ENCODE assay signal across 9 cellular contexts in genomic region chr1:81670286-81670685, GRCh38.
A peak's percentile ranks its signal among the peaks of the same experiment; 100 is the strongest.
DNase-seq lines count a peak whose midpoint lies in the region; ATAC-seq and TF ChIP-seq lines count a peak whose summit lies in the region.
"Had no signal": no experiment of that assay in that cellular context is flagged by ENCODE, and none has a peak within 500 bp of the region (broad histone marks: within the 10 kb centered on the region; RNA-seq: fewer than 3 reads in every experiment).

No MANE protein-coding gene starts in this region.

- H3K9me3 Mint-ChIP-seq in activated CD8-positive, alpha-beta T cell treated with anti-CD3 and anti-CD28 coated beads, Interleukin-2, amount 10 ng/mL, durations not matched to agents 7 days and 5 days (ENCODE audit: insufficient read depth): no peaks in the 10 kb centered on the region

- H3K9me3 ChIP-seq in mammary epithelial cell (replicated peaks; ENCODE audit: insufficient read depth, low read length) (no peaks in the 10 kb centered on the region), aorta (ENCODE audit: control insufficient read depth, low read length) (no peaks in the 10 kb centered on the region)

- H3K36me3 ChIP-seq in mammary epithelial cell (ENCODE audit: insufficient read depth, low read length) (no peaks in the 10 kb centered on the region), aorta (ENCODE audit: control insufficient read depth in 1 of 2, insufficient read depth in 2 of 2, low read length in 1 of 2) (no peaks in the 10 kb centered on the region)

- H3K27me3 ChIP-seq in mammary epithelial cell (ENCODE audit: insufficient read depth, low read length): no peaks in the 10 kb centered on the region
- no peaks in the 10 kb centered on the region for H3K27me3 ChIP-seq in aorta (ENCODE audit: control insufficient read depth in 1 of 2, insufficient read depth in 2 of 2, low read length in 1 of 2)

- H3K27ac ChIP-seq in mammary epithelial cell (ENCODE audit: insufficient read depth, low read depth, low read length): no peak overlapping the region
- no peak overlapping the region for H3K27ac ChIP-seq in aorta (ENCODE audit: low read depth in 1 of 2, low read length in 2 of 2)

- H3K4me3 Mint-ChIP-seq in activated CD8-positive, alpha-beta T cell treated with anti-CD3 and anti-CD28 coated beads, Interleukin-2, amount 10 ng/mL, durations not matched to agents 7 days and 5 days: no peak overlapping the region
- H3K4me3 Mint-ChIP-seq: CD4-positive, alpha-beta T cell had no signal

- H3K4me3 ChIP-seq in mammary epithelial cell (replicated peaks in 1 of 3; ENCODE audit: insufficient read depth in 1 of 3, low read depth in 2 of 3, low read length in 3 of 3): no peak overlapping the region
- no peak overlapping the region for H3K4me3 ChIP-seq in aorta (ENCODE audit: low read length in 2 of 2)

- H3K4me2 ChIP-seq in mammary epithelial cell (ENCODE audit: insufficient read depth, low read depth, low read length): no peak overlapping the region

- in situ Hi-C loops in mammary epithelial cell (cut with MboI; ENCODE audit: low sequenced_read_pairs in 2 of 2): no loop called here

- H3K4me1 ChIP-seq in mammary epithelial cell (ENCODE audit: insufficient read depth, low read length): no peaks in the 10 kb centered on the region
- H3K4me1 ChIP-seq in aorta (ENCODE audit: control insufficient read depth in 1 of 2, insufficient read depth in 2 of 2, low read length in 2 of 2): no peaks in the 10 kb centered on the region

- H2AFZ ChIP-seq in mammary epithelial cell (ENCODE audit: low read depth, low read length): peak overlapping the region; percentile 64

- no peaks in the 10 kb centered on the region for H4K20me1 ChIP-seq in mammary epithelial cell (ENCODE audit: insufficient read depth, low read length)

- intact Hi-C loops in mammary epithelial cell (cut with micrococcal nuclease): no loop called here
- intact Hi-C loops in aorta (cut with DNase I): no loop called here

- no peaks in the 10 kb centered on the region for H3K4me1 Mint-ChIP-seq in activated CD8-positive, alpha-beta T cell treated with anti-CD3 and anti-CD28 coated beads, Interleukin-2, amount 10 ng/mL, durations not matched to agents 7 days and 5 days (ENCODE audit: low read depth)

- WGBS in mammary epithelial cell (ENCODE audit: low coverage, missing lambda C conversion rate): 54% methylated on average over 4 of the region's 6 CpGs
- 16 to 17% methylated on average over 6 of the region's 6 CpGs for WGBS in aorta, 2 donors

- no peak for TF ChIP-seq CTCF in mammary epithelial cell (conservative IDR thresholded peaks at IDR 0.05 in 1 of 2, IDR thresholded peaks at IDR 0.05 in 1 of 2; ENCODE audit: extremely low read depth in 1 of 2, insufficient read depth in 1 of 2, low read depth in 1 of 2, low read length in 2 of 2)
- TF ChIP-seq CTCF in GM20000 (IDR thresholded peaks at IDR 0.05; ENCODE audit: extremely low read depth, missing control alignments): no peak

- H3K36me3 Mint-ChIP-seq in activated CD8-positive, alpha-beta T cell treated with anti-CD3 and anti-CD28 coated beads, Interleukin-2, amount 10 ng/mL, durations not matched to agents 7 days and 5 days (ENCODE audit: low read depth): no peaks in the 10 kb centered on the region

- POLR2A ChIA-PET in activated CD8-positive, alpha-beta T cell treated with anti-CD3 and anti-CD28 coated beads, Interleukin-2, amount 10 ng/mL, durations not matched to agents 7 days and 5 days (lab: Charles Lee): no interaction called here

- DNase-seq in SHP77 (lab: John Stamatoyannopoulos, UW) (peak; percentile 33 to 52), SHP77 treated with DMSO at 0.1 percent for 48 hours (lab: John Stamatoyannopoulos, UW) (no peak), mammary epithelial cell (peak; percentile 75), left lobe of liver (ENCODE audit: low spot score) (peak; percentile 55), aorta (peak; percentile 82), GM20000 (ENCODE audit: low spot score) (no peak)
- DNase-seq in activated CD8-positive, alpha-beta T cell treated with anti-CD3 and anti-CD28 coated beads, Interleukin-2, amount 10 ng/mL, durations not matched to agents 7 days and 5 days: no peak
- DNase-seq: CD4-positive, alpha-beta T cell had no signal

- H3K27ac Mint-ChIP-seq in activated CD8-positive, alpha-beta T cell treated with anti-CD3 and anti-CD28 coated beads, Interleukin-2, amount 10 ng/mL, durations not matched to agents 7 days and 5 days: no peak overlapping the region
- H3K27ac Mint-ChIP-seq: CD4-positive, alpha-beta T cell had no signal

- H3K79me2 ChIP-seq in mammary epithelial cell (ENCODE audit: insufficient read depth, low read length): no peaks in the 10 kb centered on the region

- no TSS peak for BruUV-seq in mammary epithelial cell (replicated peaks; lab: Mats Ljungman, UMichigan)

- CTCF ChIA-PET in mammary epithelial cell (lab: Charles Lee; ENCODE audit: low non-redundant PET): no interaction called here
- CTCF ChIA-PET in activated CD8-positive, alpha-beta T cell treated with anti-CD3 and anti-CD28 coated beads, Interleukin-2, amount 10 ng/mL, durations not matched to agents 7 days and 5 days (lab: Charles Lee): no interaction called here

- no peak overlapping the region for H3K9ac ChIP-seq in mammary epithelial cell (ENCODE audit: insufficient read depth, low read length)

- dilution Hi-C loops in mammary epithelial cell (cut with HindIII; ENCODE audit: low sequenced_read_pairs): no loop called here

- no peaks in the 10 kb centered on the region for H3K27me3 Mint-ChIP-seq in activated CD8-positive, alpha-beta T cell treated with anti-CD3 and anti-CD28 coated beads, Interleukin-2, amount 10 ng/mL, durations not matched to agents 7 days and 5 days (ENCODE audit: low read depth)
- H3K27me3 Mint-ChIP-seq: CD4-positive, alpha-beta T cell had no signal

- peak; percentile 75 for ATAC-seq in left lobe of liver
- peak; percentile 86 for ATAC-seq in aorta (ENCODE audit: low FRiP score)
- no peak for ATAC-seq in HG03439 (IDR thresholded peaks at IDR 0.05; ENCODE audit: unreplicated experiment)
- no peak for ATAC-seq in activated CD8-positive, alpha-beta T cell treated with anti-CD3 and anti-CD28 coated beads, Interleukin-2, amount 10 ng/mL, durations not matched to agents 7 days and 5 days

Comparison
In these comparisons a context has a peak if more than half of its experiments do, and no peak if none do; other contexts are left out.
1. DNase-seq: peak in SHP77 (2 of 2), mammary epithelial cell (single experiment), left lobe of liver (single experiment) and aorta (2 of 2); none in SHP77 treated with DMSO at 0.1 percent for 48 hours (single experiment), GM20000 (single experiment) and activated CD8-positive, alpha-beta T cell treated with anti-CD3 and anti-CD28 coated beads, Interleukin-2, amount 10 ng/mL, durations not matched to agents 7 days and 5 days (single experiment).
2. ATAC-seq: peak in left lobe of liver (single experiment) and aorta (single experiment); none in HG03439 (single experiment) and activated CD8-positive, alpha-beta T cell treated with anti-CD3 and anti-CD28 coated beads, Interleukin-2, amount 10 ng/mL, durations not matched to agents 7 days and 5 days (single experiment).